ENCODE assay signal across 1 cellular context in genomic region chr4:78642934-78643333, GRCh38.
TF ChIP-seq lines count a peak whose summit lies in the region.

No MANE protein-coding gene starts in this region.

TF ChIP-seq in HCT116, 20 proteins besides CTCF, POLR2A, EP300 and RAD21 (continued from another document):
- TF ChIP-seq POLR2AphosphoS5 (IDR thresholded peaks at IDR 0.05; ENCODE audit: low read depth, low read length) (no peak), MAX (IDR thresholded peaks at IDR 0.05) (no peak), YY1 (IDR thresholded peaks at IDR 0.05; ENCODE audit: extremely low read depth, insufficient replicate concordance, low read depth, low read length) (no peak), ELF1 (IDR thresholded peaks at IDR 0.05; ENCODE audit: borderline replicate concordance, low read depth) (no peak), EZH2phosphoT487 (IDR thresholded peaks at IDR 0.05; ENCODE audit: borderline replicate concordance) (no peak), FOSL1 (IDR thresholded peaks at IDR 0.05; ENCODE audit: low read depth) (no peak), SRF (IDR thresholded peaks at IDR 0.05; ENCODE audit: low read depth) (no peak), EGR1 (IDR thresholded peaks at IDR 0.05; ENCODE audit: low read depth) (no peak), CEBPB (IDR thresholded peaks at IDR 0.05; ENCODE audit: low read depth) (no peak)
